18 cellular contexts compared by ENCODE assay signal in the genomic region with DNA sequence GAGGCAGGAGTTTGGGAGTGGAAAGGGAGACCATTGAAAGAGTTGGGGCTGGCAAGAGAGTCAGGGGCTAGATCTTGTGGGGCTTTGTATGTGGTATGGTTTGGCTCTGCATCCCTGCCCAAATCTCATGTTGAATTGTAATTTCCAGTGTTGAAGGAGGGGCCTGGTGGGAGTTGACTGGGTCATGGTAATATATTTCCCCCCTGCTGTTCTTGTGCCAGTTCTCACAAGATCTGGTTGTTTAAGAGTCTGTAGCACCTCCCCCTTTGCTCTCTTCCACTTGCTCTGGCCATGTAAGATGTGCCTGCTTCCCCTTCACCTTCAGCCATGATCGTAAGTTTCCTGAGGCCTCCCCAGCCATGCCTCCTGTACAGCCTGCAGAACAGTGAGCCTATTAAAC. TPM values are rescaled to one million over a fixed set of nuclear protein-coding genes. Genes with fewer than 3 reads are reported as not detected.
A peak's percentile ranks its signal among the peaks of the same experiment; 100 is the strongest.
DNase-seq lines count a peak whose midpoint lies in the region; TF ChIP-seq lines count a peak whose summit lies in the region.
"Had no signal": no experiment of that assay in that cellular context is flagged by ENCODE, and none has a peak within 500 bp of the region (broad histone marks: within the 10 kb centered on the region; RNA-seq: fewer than 3 reads in every experiment).

No MANE protein-coding gene starts in this region.

- no TSS peak for BruUV-seq in Calu3 (replicated peaks; lab: Mats Ljungman, UMichigan)

- H3K27ac Mint-ChIP-seq in osteocyte (ENCODE audit: unreplicated experiment) (peak overlapping the region; percentile 20), Calu3 (ENCODE audit: unreplicated experiment) (no peak overlapping the region)

- H3K27me3 ChIP-seq in brain microvascular endothelial cell (replicated peaks) = no peaks in the 10 kb centered on the region
- H3K27me3 ChIP-seq: SJCRH30 had no signal

- no peaks in the 10 kb centered on the region for H3K36me3 Mint-ChIP-seq in osteocyte (ENCODE audit: unreplicated experiment)
- H3K36me3 Mint-ChIP-seq in Calu3 (ENCODE audit: insufficient read depth, unreplicated experiment) = no peaks in the 10 kb centered on the region

- DNase-seq in EH (ENCODE audit: low read depth) (peak; percentile 43), MV-4-11 (lab: John Stamatoyannopoulos, UW) (peak; percentile 16), brain microvascular endothelial cell (peak; percentile 19), osteocyte (ENCODE audit: extremely low spot score, unreplicated experiment) (peak; percentile 17), islet precursor cell (no peak), Calu3 (no peak)
- no peak for DNase-seq in stimulated activated naive CD4-positive, alpha-beta T cell treated with Interleukin-2 at 50 U/mL for 16 hours (lab: John Stamatoyannopoulos, UW)
- DNase-seq: ACHN, C1 segment of cervical spinal cord, DMS79 treated with DMSO at 0.1 percent for 48 hours, GM23248, HCEC 1CT, KBM-7, NCI-H1417, NCI-H187, NCI-H345, NCI-H526, SJCRH30 had no signal

- no peak overlapping the region for H3K4me3 Mint-ChIP-seq in osteocyte (ENCODE audit: unreplicated experiment)
- H3K4me3 Mint-ChIP-seq in Calu3 (ENCODE audit: low read depth, unreplicated experiment) = no peak overlapping the region

- TF ChIP-seq CTCF in brain microvascular endothelial cell (IDR thresholded peaks at IDR 0.05; ENCODE audit: low read depth, low read length, missing control alignments) (no peak), osteocyte (IDR thresholded peaks at IDR 0.05) (no peak), Calu3 (IDR thresholded peaks at IDR 0.05; ENCODE audit: unreplicated experiment) (no peak)

- no peak overlapping the region for H3K27ac ChIP-seq in brain microvascular endothelial cell
- H3K27ac ChIP-seq: GM23248, SJCRH30 had no signal

- H3K9me3 Mint-ChIP-seq in osteocyte (ENCODE audit: unreplicated experiment) = no peaks in the 10 kb centered on the region
- H3K9me3 Mint-ChIP-seq in Calu3 (ENCODE audit: low read depth, unreplicated experiment) = no peaks in the 10 kb centered on the region

- H3K27me3 Mint-ChIP-seq in osteocyte (ENCODE audit: unreplicated experiment) (peaks cover 7% of the 10 kb centered on the region), Calu3 (ENCODE audit: unreplicated experiment) (peaks cover 72% of the 10 kb centered on the region)

- CTCF ChIA-PET in Calu3 (lab: Charles Lee) = interaction anchor here (0.6 kb wide), 1 partner anchor 303 kb away, joined by 3 read pairs; no protein-coding TSS in a partner anchor

- intact Hi-C loops in Calu3 (cut with micrococcal nuclease; ENCODE audit: unreplicated experiment) = no loop called here

- H3K4me3 ChIP-seq in brain microvascular endothelial cell (ENCODE audit: low read depth, low read length) = no peak overlapping the region
- H3K4me3 ChIP-seq: GM23248, SJCRH30 had no signal

- in situ Hi-C loops in brain microvascular endothelial cell (cut with HindIII; ENCODE audit: low pct_ligation_motif_present, low sequenced_read_pairs) = no loop called here

- H3K4me1 Mint-ChIP-seq in osteocyte (ENCODE audit: unreplicated experiment) (peaks cover 45% of the 10 kb centered on the region), Calu3 (ENCODE audit: low read depth, unreplicated experiment) (no peaks in the 10 kb centered on the region)

- H3K36me3 ChIP-seq in brain microvascular endothelial cell (replicated peaks) = no peaks in the 10 kb centered on the region
- H3K36me3 ChIP-seq: SJCRH30 had no signal

RNA-seq across cellular contexts. Expression of gene RAB3IL1, which starts 10.1 kb away (rescaled TPM):
- total RNA-seq in osteocyte = 44.2 and 49.2 TPM in 2 replicates
- 0.76 and 2.4 TPM in 2 replicates for total RNA-seq in Calu3 (2022)

RNA-seq across cellular contexts. Expression of gene BEST1, which starts 22.6 kb away (rescaled TPM):
- total RNA-seq in osteocyte = 0.81 and 2.0 TPM in 2 replicates
- 0.78 and 1.1 TPM in 2 replicates for total RNA-seq in Calu3 (2022)

RNA-seq across cellular contexts. Expression of gene FADS3, which starts 36.2 kb away (rescaled TPM):
- total RNA-seq in osteocyte = 117 and 118 TPM in 2 replicates
- total RNA-seq in Calu3 (2022) = 19.7 and 20.5 TPM in 2 replicates

RNA-seq across cellular contexts. Expression of gene FTH1, which starts 39.9 kb away (rescaled TPM):
- 2,993 and 3,020 TPM in 2 replicates for total RNA-seq in osteocyte
- 1,555 and 1,627 TPM in 2 replicates for total RNA-seq in Calu3 (2022)

Comparison
In these comparisons a context has a peak if more than half of its experiments do, and no peak if none do; other contexts are left out.
1. DNase-seq: peak in EH (single experiment), MV-4-11 (single experiment), brain microvascular endothelial cell (single experiment) and osteocyte (single experiment); none in islet precursor cell (single experiment), Calu3 (single experiment) and stimulated activated naive CD4-positive, alpha-beta T cell treated with Interleukin-2 at 50 U/mL for 16 hours (single experiment).
2. RNA of gene RAB3IL1, which starts 10.1 kb away (total RNA-seq): 44.2 to 49.2 TPM in osteocyte; 0.76 to 2.4 TPM in Calu3; every median in the first group is over 10 times any median in the second.